In genomic region chr1:167185062-167185461, GRCh38 we compare ENCODE assay signal across 22 cellular contexts.
"Had no signal": no experiment of that assay in that cellular context is flagged by ENCODE, and none has a peak within 500 bp of the region (broad histone marks: within the 10 kb centered on the region; RNA-seq: fewer than 3 reads in every experiment).

No MANE protein-coding gene starts in this region.

- H3K4me1 Mint-ChIP-seq: activated CD4-positive, alpha-beta T cell treated with anti-CD3 and anti-CD28 coated beads, Interleukin-2, amount 10 ng/mL, durations not matched to agents 24 days and 14 days; activated naive CD4-positive, alpha-beta T cell treated with anti-CD3 and anti-CD28 coated beads, Interleukin-2, amount 50 U/mL, for 24 hours had no signal

- H3K27ac ChIP-seq: breast epithelium, colonic mucosa had no signal

- H3K36me3 ChIP-seq: breast epithelium, colonic mucosa had no signal

- H3K4me1 ChIP-seq: breast epithelium, colonic mucosa had no signal

- H3K4me3 ChIP-seq: breast epithelium, colonic mucosa, K562 had no signal

- DNase-seq: activated CD4-positive, alpha-beta T cell treated with anti-CD3 and anti-CD28 coated beads, Interleukin-2, amount 10 ng/mL, durations not matched to agents 24 days and 14 days; activated CD4-positive, alpha-beta T cell treated with anti-CD3 and anti-CD28 coated beads, Interleukin-2, amount 50 U/mL, for 48 hours; activated effector memory CD4-positive, alpha-beta T cell treated with Interleukin-2 at 50 U/mL for 16 hours; activated naive CD4-positive, alpha-beta T cell; activated T-cell treated with anti-CD3 and anti-CD28 coated beads for 4 hours; aorta; caudate nucleus; colonic mucosa; Karpas-422; MM.1S; NCI-H1105; NCI-H1436 treated with DMSO at 0.1 percent for 48 hours; NCI-H1930; NCI-H446; NCI-H524; NCI-H748 treated with DMSO at 0.1 percent for 48 hours; RPMI8226 had no signal

- H3K9me3 ChIP-seq: breast epithelium, colonic mucosa had no signal

- ATAC-seq: K562, Right ventricle myocardium inferior had no signal

- H3K4me3 Mint-ChIP-seq: activated CD4-positive, alpha-beta T cell treated with anti-CD3 and anti-CD28 coated beads, Interleukin-2, amount 10 ng/mL, durations not matched to agents 24 days and 14 days; activated naive CD4-positive, alpha-beta T cell treated with anti-CD3 and anti-CD28 coated beads, Interleukin-2, amount 50 U/mL, for 24 hours; T-helper 1 cell treated with Interleukin-12 subunit alpha and Interleukin-12 subunit beta and Interleukin-4 antibody, amounts not matched to agents 30 μg/mL and 1 μg/mL, for 36 hours had no signal

- H3K27ac Mint-ChIP-seq: activated CD4-positive, alpha-beta T cell treated with anti-CD3 and anti-CD28 coated beads, Interleukin-2, amount 10 ng/mL, durations not matched to agents 24 days and 14 days; T-helper 1 cell treated with Interleukin-12 subunit alpha and Interleukin-12 subunit beta and Interleukin-4 antibody, amounts not matched to agents 30 μg/mL and 1 μg/mL, for 36 hours had no signal

- H3K27me3 ChIP-seq: breast epithelium, colonic mucosa had no signal

- H3K9me3 Mint-ChIP-seq: activated CD4-positive, alpha-beta T cell treated with anti-CD3 and anti-CD28 coated beads, Interleukin-2, amount 10 ng/mL, durations not matched to agents 24 days and 14 days; activated naive CD4-positive, alpha-beta T cell treated with anti-CD3 and anti-CD28 coated beads, Interleukin-2, amount 50 U/mL, for 24 hours; T-helper 1 cell treated with Interleukin-12 subunit alpha and Interleukin-12 subunit beta and Interleukin-4 antibody, amounts not matched to agents 30 μg/mL and 1 μg/mL, for 36 hours had no signal
